In the genomic region with DNA sequence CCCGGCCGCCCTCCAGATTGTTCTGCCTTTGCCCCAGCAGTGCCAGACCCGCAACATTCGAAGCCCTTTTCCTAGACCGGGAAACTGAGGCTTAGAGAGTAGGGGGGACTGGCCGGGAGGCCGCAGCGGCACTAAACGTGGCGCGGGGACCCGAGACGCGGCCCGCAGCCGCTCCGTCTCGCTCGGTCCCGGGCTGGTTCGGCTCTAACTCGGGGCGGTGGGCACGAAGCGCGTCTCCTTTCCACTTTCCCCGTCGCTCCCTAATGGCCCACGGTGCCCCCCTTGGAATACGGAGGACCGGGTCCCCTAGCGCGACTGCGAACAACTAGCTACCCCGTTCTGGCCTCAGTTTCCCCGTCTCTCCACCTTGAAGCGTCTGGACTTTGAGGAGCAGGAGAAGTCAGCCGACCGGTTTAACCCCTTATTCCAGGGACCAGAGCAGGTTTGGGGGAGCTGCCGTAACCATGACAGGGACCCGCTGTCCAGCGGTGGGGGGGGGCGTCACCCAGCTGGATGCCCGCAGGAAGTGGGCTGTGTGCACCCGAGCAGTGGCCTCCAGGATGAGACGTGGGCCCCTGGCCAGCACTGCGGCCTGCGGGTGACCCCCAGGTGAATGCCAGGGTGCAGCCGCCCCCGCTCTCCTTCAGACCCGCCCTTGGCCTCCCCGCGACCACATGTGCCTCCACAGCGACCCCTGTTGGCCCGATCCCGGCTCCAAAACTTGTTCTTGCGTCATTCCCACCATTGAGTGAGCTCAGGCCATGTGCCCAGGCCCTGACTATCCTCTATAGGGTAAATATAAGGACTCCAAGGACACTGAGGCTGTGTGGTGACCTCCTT, we compare ENCODE assay signal across 8 cellular contexts.
DNase-seq lines count a peak whose midpoint lies in the region; ATAC-seq lines count a peak whose summit lies in the region.

No MANE protein-coding gene starts in this region.

- peak overlapping the region; percentile 75 for H3K4me3 Mint-ChIP-seq in effector memory CD8-positive, alpha-beta T cell
- H3K4me3 Mint-ChIP-seq in memory B cell: peak overlapping the region; percentile 62

- H3K9me3 Mint-ChIP-seq in effector memory CD8-positive, alpha-beta T cell: no peaks in the 10 kb centered on the region
- no peaks in the 10 kb centered on the region for H3K9me3 Mint-ChIP-seq in memory B cell

- H3K4me1 Mint-ChIP-seq in effector memory CD8-positive, alpha-beta T cell (ENCODE audit: low read depth in 2 of 2): peaks cover 19 to 29% of the 10 kb centered on the region in 2 donors
- peaks cover 11% of the 10 kb centered on the region for H3K4me1 Mint-ChIP-seq in memory B cell

- peaks cover 38 to 87% of the 10 kb centered on the region in 2 donors for H3K27me3 Mint-ChIP-seq in effector memory CD8-positive, alpha-beta T cell
- H3K27me3 Mint-ChIP-seq in memory B cell: peaks cover 17% of the 10 kb centered on the region

- ATAC-seq in effector memory CD8-positive, alpha-beta T cell (replicated peaks): peak; percentile 54
- ATAC-seq in memory B cell (ENCODE audit: low read depth): peak; percentile 60

- DNase-seq in NCI-H345 (lab: John Stamatoyannopoulos, UW) (peak; percentile 25), NCI-H345 treated with DMSO at 0.1 percent for 48 hours (lab: John Stamatoyannopoulos, UW; ENCODE audit: unreplicated experiment) (no peak), NOMO-1 (lab: John Stamatoyannopoulos, UW; ENCODE audit: unreplicated experiment in 2 of 2) (peak; percentile 59 to 77), memory B cell (ENCODE audit: low spot score in 2 of 2) (peak; percentile 75 to 82), NCI-H774 (lab: John Stamatoyannopoulos, UW) (no peak)
- peak; percentile 51 for DNase-seq in activated CD8-positive, alpha-beta memory T cell treated with anti-CD3 and anti-CD28 coated beads, Interleukin-2, amount 50 U/mL, for 1 hour (ENCODE audit: extremely low read depth)
- peak; percentile 76 to 77 (median 76) for DNase-seq in effector memory CD8-positive, alpha-beta T cell
- DNase-seq in stimulated activated CD4-positive, alpha-beta T cell treated with anti-CD3 and anti-CD28 coated beads, TNF-alpha, amount 100 ng/mL, for 4 hours (ENCODE audit: low read depth in 3 of 3): peak; percentile 61 to 65 (median 65)

- peak overlapping the region in 1 of 2 donors; percentile 20 for H3K27ac Mint-ChIP-seq in effector memory CD8-positive, alpha-beta T cell
- H3K27ac Mint-ChIP-seq in memory B cell: peak overlapping the region; percentile 28

- peaks cover 3% of the 10 kb centered on the region for H3K36me3 Mint-ChIP-seq in effector memory CD8-positive, alpha-beta T cell (ENCODE audit: insufficient read depth)
- H3K36me3 Mint-ChIP-seq in memory B cell: no peaks in the 10 kb centered on the region

Comparison
In these comparisons a context has a peak if more than half of its experiments do, and no peak if none do; other contexts are left out.
1. DNase-seq: peak in NCI-H345 (single experiment), NOMO-1 (2 of 2), activated CD8-positive, alpha-beta memory T cell treated with anti-CD3 and anti-CD28 coated beads, Interleukin-2, amount 50 U/mL, for 1 hour (single experiment), effector memory CD8-positive, alpha-beta T cell (3 of 3), memory B cell (2 of 2) and stimulated activated CD4-positive, alpha-beta T cell treated with anti-CD3 and anti-CD28 coated beads, TNF-alpha, amount 100 ng/mL, for 4 hours (3 of 3); none in NCI-H345 treated with DMSO at 0.1 percent for 48 hours (single experiment) and NCI-H774 (single experiment).